Comparison of ENCODE assay signal across 7 cellular contexts in the genomic region with DNA sequence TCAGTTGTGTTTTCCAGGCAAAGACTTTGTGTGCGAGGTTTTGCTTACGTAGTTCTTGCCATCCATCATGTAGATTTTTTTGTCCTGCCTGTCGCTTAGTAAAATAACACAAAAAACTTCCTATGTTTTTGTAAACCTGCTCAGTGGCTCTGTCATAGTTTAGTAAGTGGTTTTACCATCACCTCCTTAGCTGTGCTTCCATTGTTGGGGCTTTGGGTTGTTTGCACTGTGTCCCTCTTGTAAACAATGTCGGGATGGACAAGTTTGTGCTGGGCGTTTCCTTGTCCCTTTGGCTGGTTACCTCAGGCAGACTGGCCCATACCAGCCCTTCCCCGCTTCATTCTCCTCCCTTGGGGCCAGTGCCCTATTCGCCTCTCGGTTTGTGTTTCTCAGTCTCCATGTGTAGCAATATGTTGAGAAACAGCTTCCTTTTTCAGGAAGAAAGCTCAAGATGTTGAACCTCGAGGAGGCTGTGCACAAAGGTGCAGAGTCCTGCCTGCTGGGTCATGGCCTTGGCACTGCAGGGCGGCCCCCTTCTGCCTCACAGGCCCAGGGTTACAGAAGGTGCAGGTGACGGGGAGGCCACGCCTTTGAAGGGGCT.
A peak's percentile ranks its signal among the peaks of the same experiment; 100 is the strongest.
DNase-seq lines count a peak whose midpoint lies in the region; ATAC-seq and TF ChIP-seq lines count a peak whose summit lies in the region.

No MANE protein-coding gene starts in this region.

- H3K4me3 ChIP-seq in fibroblast of pulmonary artery (replicated peaks; ENCODE audit: low read depth, low read length) = no peak overlapping the region

- ATAC-seq in GM21786 (IDR thresholded peaks at IDR 0.05; ENCODE audit: unreplicated experiment) = peak; percentile 50
- ATAC-seq in HG02970 (IDR thresholded peaks at IDR 0.05; ENCODE audit: low FRiP score, unreplicated experiment) = no peak
- ATAC-seq in HG02571 (IDR thresholded peaks at IDR 0.05; ENCODE audit: unreplicated experiment) = no peak

- DNase-seq in OCI-M1 (lab: John Stamatoyannopoulos, UW) = peak; percentile 60
- peak; percentile 63 for DNase-seq in fibroblast of pulmonary artery (ENCODE audit: low read depth)
- DNase-seq in NCI-H1092 treated with DMSO at 0.1 percent for 48 hours (lab: John Stamatoyannopoulos, UW) = no peak

- TF ChIP-seq CTCF in fibroblast of pulmonary artery (IDR thresholded peaks at IDR 0.05; ENCODE audit: low read length, missing control alignments) = no peak

- peak overlapping the region; percentile 70 for H3K27ac ChIP-seq in temporal lobe (ENCODE audit: low read depth, low read length)
